ENCODE assay signal across 17 cellular contexts in the genomic region with DNA sequence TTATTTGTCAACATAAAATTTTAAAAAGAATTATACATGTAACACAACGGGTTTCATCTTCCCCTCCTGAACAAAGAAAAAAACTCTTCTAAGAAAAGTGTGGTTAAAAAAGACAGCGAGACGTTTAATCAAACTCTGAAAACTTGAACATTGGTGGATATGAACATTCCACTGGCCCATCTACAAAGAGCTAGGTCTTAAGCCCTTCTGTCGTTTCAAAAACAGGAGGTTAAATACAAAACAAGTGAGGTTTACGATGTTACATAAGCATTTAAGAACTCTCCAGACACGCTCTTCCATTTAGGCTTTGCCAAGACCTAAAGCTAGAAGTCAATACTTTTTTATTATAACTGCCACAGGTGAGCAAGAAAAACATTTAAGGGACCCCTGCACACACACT. TPM values are rescaled to one million over a fixed set of nuclear protein-coding genes. Genes with fewer than 3 reads are reported as not detected.
DNase-seq lines count a peak whose midpoint lies in the region; TF ChIP-seq lines count a peak whose summit lies in the region.
"Had no signal": no experiment of that assay in that cellular context is flagged by ENCODE, and none has a peak within 500 bp of the region (broad histone marks: within the 10 kb centered on the region; RNA-seq: fewer than 3 reads in every experiment).

No MANE protein-coding gene starts in this region.

- intact Hi-C loops in thyroid gland (cut with DNase I), result no loop called here

- peaks cover 9 to 34% of the 10 kb centered on the region in 2 donors for H3K4me1 ChIP-seq in thyroid gland
- H3K4me1 ChIP-seq: BE2C had no signal

- no peak for TF ChIP-seq CTCF in thyroid gland (IDR thresholded peaks at IDR 0.05)

- no peaks in the 10 kb centered on the region for H3K9me3 ChIP-seq in thyroid gland
- H3K9me3 ChIP-seq: A549, BE2C, Caco-2 had no signal

- H3K36me3 ChIP-seq in thyroid gland, result no peaks in the 10 kb centered on the region
- H3K36me3 ChIP-seq: BE2C had no signal

- H3K4me3 Mint-ChIP-seq in activated naive CD4-positive, alpha-beta T cell treated with anti-CD3 and anti-CD28 coated beads, Interleukin-2, amount 50 U/mL, for 24 hours, result peak overlapping the region; percentile 47
- no peak overlapping the region for H3K4me3 Mint-ChIP-seq in activated naive CD8-positive, alpha-beta T cell treated with anti-CD3 and anti-CD28 coated beads for 36 hours
- H3K4me3 Mint-ChIP-seq: CD8-positive, alpha-beta memory T cell; GM23338; H9; IgD-negative memory B cell had no signal

- H3K27me3 Mint-ChIP-seq in activated naive CD4-positive, alpha-beta T cell treated with anti-CD3 and anti-CD28 coated beads, Interleukin-2, amount 50 U/mL, for 24 hours, result no peaks in the 10 kb centered on the region
- H3K27me3 Mint-ChIP-seq in activated naive CD8-positive, alpha-beta T cell treated with anti-CD3 and anti-CD28 coated beads for 36 hours, result no peaks in the 10 kb centered on the region
- H3K27me3 Mint-ChIP-seq: CD8-positive, alpha-beta memory T cell; IgD-negative memory B cell had no signal

- no peak for TF ChIP-seq POLR2A in thyroid gland (IDR thresholded peaks at IDR 0.05)

- H3K27ac ChIP-seq in thyroid gland, result peak overlapping the region in 2 of 3 donors; percentile 73 to 76
- H3K27ac ChIP-seq: A549, C4-2B had no signal

- H3K9me3 Mint-ChIP-seq in activated naive CD4-positive, alpha-beta T cell treated with anti-CD3 and anti-CD28 coated beads, Interleukin-2, amount 50 U/mL, for 24 hours, result no peaks in the 10 kb centered on the region
- H3K9me3 Mint-ChIP-seq in activated naive CD8-positive, alpha-beta T cell treated with anti-CD3 and anti-CD28 coated beads for 36 hours, result peaks cover 2% of the 10 kb centered on the region
- H3K9me3 Mint-ChIP-seq: CD8-positive, alpha-beta memory T cell; GM23338; H9; IgD-negative memory B cell had no signal

- H3K4me1 Mint-ChIP-seq in activated naive CD4-positive, alpha-beta T cell treated with anti-CD3 and anti-CD28 coated beads, Interleukin-2, amount 50 U/mL, for 24 hours, result peaks cover 85% of the 10 kb centered on the region
- H3K4me1 Mint-ChIP-seq in activated naive CD8-positive, alpha-beta T cell treated with anti-CD3 and anti-CD28 coated beads for 36 hours, result peaks cover 73% of the 10 kb centered on the region

- 41 to 45% methylated on average over 6 of the region's 6 CpGs for WGBS in thyroid gland, 2 donors

- H3K4me3 ChIP-seq in thyroid gland (replicated peaks in 1 of 3), result peak overlapping the region in 2 of 3 donors; percentile 1 to 7
- H3K4me3 ChIP-seq: A549, GM12878, GM23338 had no signal

- peaks cover 3% of the 10 kb centered on the region for H3K36me3 Mint-ChIP-seq in activated naive CD4-positive, alpha-beta T cell treated with anti-CD3 and anti-CD28 coated beads, Interleukin-2, amount 50 U/mL, for 24 hours
- H3K36me3 Mint-ChIP-seq in activated naive CD8-positive, alpha-beta T cell treated with anti-CD3 and anti-CD28 coated beads for 36 hours, result peaks cover 16% of the 10 kb centered on the region

- no peak for DNase-seq in activated naive CD4-positive, alpha-beta T cell treated with Interleukin-2 at 50 U/mL for 16 hours
- DNase-seq in DMS79 (lab: John Stamatoyannopoulos, UW) (peak; percentile 38), thyroid gland (no peak), NCI-H1694 treated with DMSO at 0.1 percent for 48 hours (lab: John Stamatoyannopoulos, UW) (no peak), SIG-M5 (lab: John Stamatoyannopoulos, UW) (no peak)
- no peak for DNase-seq in activated naive CD8-positive, alpha-beta T cell treated with anti-CD3 and anti-CD28 coated beads for 36 hours
- DNase-seq: BE2C, Caco-2, DMS53, H9 had no signal

- peak overlapping the region; percentile 81 for H3K27ac Mint-ChIP-seq in activated naive CD4-positive, alpha-beta T cell treated with anti-CD3 and anti-CD28 coated beads, Interleukin-2, amount 50 U/mL, for 24 hours
- peak overlapping the region; percentile 63 for H3K27ac Mint-ChIP-seq in activated naive CD8-positive, alpha-beta T cell treated with anti-CD3 and anti-CD28 coated beads for 36 hours
- H3K27ac Mint-ChIP-seq: GM23338, H9 had no signal

- H3K27me3 ChIP-seq in thyroid gland, result no peaks in the 10 kb centered on the region

RNA-seq across cellular contexts. Expression of gene DOCK9, which starts 9.4 kb away (rescaled TPM):
- total RNA-seq in activated naive CD8-positive, alpha-beta T cell treated with anti-CD3 and anti-CD28 coated beads for 36 hours, result 10 to 100 TPM; 31.9 to 33.5 TPM
- 100 to 1,000 TPM; 126 to 240 (median 160) TPM for total RNA-seq in thyroid gland
